28 cellular contexts compared by ENCODE assay signal in the genomic region with DNA sequence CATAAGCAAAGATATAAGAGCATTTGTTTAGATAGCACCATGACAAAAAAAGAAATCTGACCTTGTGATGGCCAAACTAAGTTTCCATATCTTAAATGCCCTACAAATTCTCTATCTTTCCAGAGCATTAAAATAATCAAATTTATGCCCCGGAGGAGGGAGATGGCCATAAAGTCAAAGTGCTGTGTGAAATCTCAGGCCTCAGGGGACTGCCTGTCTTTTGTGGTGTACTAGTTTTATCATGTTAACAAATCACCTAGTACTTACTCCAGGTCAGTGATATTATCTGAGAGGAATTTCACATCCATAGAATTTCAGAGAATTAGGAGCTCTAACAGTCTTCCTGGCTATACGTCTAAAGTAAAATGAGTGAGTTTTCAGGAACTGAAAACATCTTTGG.
"Had no signal": no experiment of that assay in that cellular context is flagged by ENCODE, and none has a peak within 500 bp of the region (broad histone marks: within the 10 kb centered on the region; RNA-seq: fewer than 3 reads in every experiment).

No MANE protein-coding gene starts in this region.

- H3K27ac ChIP-seq: colonic mucosa, coronary artery, dorsolateral prefrontal cortex, epithelial cell of prostate, esophagus muscularis mucosa, esophagus squamous epithelium, foreskin keratinocyte, gastrocnemius medialis, gastroesophageal sphincter, heart left ventricle, heart right ventricle had no signal

- H3K4me1 ChIP-seq: colonic mucosa, esophagus muscularis mucosa, esophagus squamous epithelium, foreskin keratinocyte, gastrocnemius medialis, gastroesophageal sphincter, heart left ventricle, heart right ventricle had no signal

- H3K36me3 ChIP-seq: colonic mucosa, esophagus muscularis mucosa, esophagus squamous epithelium, gastrocnemius medialis, gastroesophageal sphincter, heart left ventricle, heart right ventricle had no signal

- H3K4me3 Mint-ChIP-seq: dendritic cell treated with granulocyte-macrophage colony-stimulating factor and Interleukin-4, amounts not matched to agents 40 ng/mL and 50 ng/mL, for 4 days; effector memory CD8-positive, alpha-beta T cell had no signal

- H3K27me3 Mint-ChIP-seq: dendritic cell treated with granulocyte-macrophage colony-stimulating factor and Interleukin-4, amounts not matched to agents 40 ng/mL and 50 ng/mL, for 4 days; effector memory CD8-positive, alpha-beta T cell had no signal

- DNase-seq: colonic mucosa; cortex of kidney; dermis blood vessel endothelial cell; dorsolateral prefrontal cortex; effector CD4-positive, alpha-beta T cell; effector CD8-positive, alpha-beta T cell; effector memory CD4-positive, alpha-beta T cell; effector memory CD8-positive, alpha-beta T cell; erythroblast; esophagus squamous epithelium; foreskin fibroblast; foreskin keratinocyte; foreskin melanocyte; gastrocnemius medialis; glutamatergic neuron; head of caudate nucleus; heart left ventricle; heart right ventricle had no signal

- H3K4me3 ChIP-seq: colonic mucosa, coronary artery, dorsolateral prefrontal cortex, esophagus muscularis mucosa, esophagus squamous epithelium, gastrocnemius medialis, gastroesophageal sphincter, heart left ventricle, heart right ventricle had no signal

- H3K27ac Mint-ChIP-seq: dendritic cell treated with granulocyte-macrophage colony-stimulating factor and Interleukin-4, amounts not matched to agents 40 ng/mL and 50 ng/mL, for 4 days; effector memory CD8-positive, alpha-beta T cell had no signal

- H3K9me3 ChIP-seq: colonic mucosa, esophagus muscularis mucosa, esophagus squamous epithelium, gastrocnemius medialis, gastroesophageal sphincter, heart left ventricle, heart right ventricle had no signal

- ATAC-seq: effector memory CD8-positive, alpha-beta T cell; esophagus mucosa; foreskin keratinocyte; gastrocnemius medialis; gastroesophageal sphincter; heart left ventricle; heart right ventricle had no signal

- H3K27me3 ChIP-seq: colonic mucosa, dorsolateral prefrontal cortex, esophagus muscularis mucosa, esophagus squamous epithelium, foreskin keratinocyte, gastrocnemius medialis, gastroesophageal sphincter, heart left ventricle, heart right ventricle had no signal

- FAIRE-seq: colon, endometrium, endothelial cell of umbilical vein, frontal cortex had no signal
